Comparison of ENCODE assay signal across 10 cellular contexts in genomic region chr6:153117986-153118886, GRCh38. TPM values are rescaled to one million over a fixed set of nuclear protein-coding genes. Genes with fewer than 3 reads are reported as not detected.
DNase-seq lines count a peak whose midpoint lies in the region; ATAC-seq, FAIRE-seq and TF ChIP-seq lines count a peak whose summit lies in the region.
"Had no signal": no experiment of that assay in that cellular context is flagged by ENCODE, and none has a peak within 500 bp of the region (broad histone marks: within the 10 kb centered on the region; RNA-seq: fewer than 3 reads in every experiment).

No MANE protein-coding gene starts in this region.

- DNase-seq in BJ (ENCODE audit: low read depth) (peak; percentile 21), chondrocyte (ENCODE audit: low spot score) (no peak), upper lobe of right lung (no peak), D721Med (ENCODE audit: insufficient read length, low spot score) (no peak), H4 (ENCODE audit: low spot score) (no peak), kidney (no peak)
- DNase-seq: activated B cell treated with CpG ODN at 0.5 μM for 24 hours had no signal

- H3K4me3 ChIP-seq in BJ (ENCODE audit: low read depth, low read length) (no peak overlapping the region), upper lobe of right lung (no peak overlapping the region), kidney (ENCODE audit: low read length in 2 of 2) (no peak overlapping the region)

- POLR2A ChIA-PET in BJ (lab: Charles Lee) = no interaction called here

- ATAC-seq in GM19468 (IDR thresholded peaks at IDR 0.05; ENCODE audit: extremely low read depth, unreplicated experiment) (peak; percentile 96), HG03378 (IDR thresholded peaks at IDR 0.05; ENCODE audit: unreplicated experiment) (peak; percentile 100), upper lobe of right lung (no peak)
- ATAC-seq: left lobe of liver had no signal

- FAIRE-seq in D721Med (lab: Jason Lieb, UNC) (no peak), kidney (lab: Jason Lieb, UNC) (no peak)

- CTCF ChIA-PET in BJ (lab: Yijun Ruan, JAX) = no interaction called here

- intact Hi-C loops in upper lobe of right lung (cut with DNase I) = no loop called here
- intact Hi-C loops in kidney (cut with DNase I) = no loop called here

- H3K27me3 ChIP-seq in BJ (ENCODE audit: control insufficient read depth, insufficient read depth, low read length) (no peaks in the 10 kb centered on the region), upper lobe of right lung (no peaks in the 10 kb centered on the region)

- no peaks in the 10 kb centered on the region for H3K36me3 ChIP-seq in BJ (ENCODE audit: control insufficient read depth, insufficient read depth, low read length)
- H3K36me3 ChIP-seq in upper lobe of right lung = no peaks in the 10 kb centered on the region
- no peaks in the 10 kb centered on the region for H3K36me3 ChIP-seq in kidney (ENCODE audit: control insufficient read depth in 1 of 2, insufficient read depth in 2 of 2, low read length in 2 of 2)

- H3K9me3 Mint-ChIP-seq in chondrocyte (ENCODE audit: low read depth) = peaks cover 15% of the 10 kb centered on the region

- H3K4me3 Mint-ChIP-seq in chondrocyte (ENCODE audit: unreplicated experiment) = no peak overlapping the region
- H3K4me3 Mint-ChIP-seq: activated B cell treated with CpG ODN at 0.5 μM for 24 hours had no signal

- H3K9ac ChIP-seq in kidney (ENCODE audit: low read length in 2 of 2) = no peak overlapping the region

- H3K27me3 Mint-ChIP-seq in chondrocyte (ENCODE audit: low read depth) = no peaks in the 10 kb centered on the region

- H3K9me3 ChIP-seq in upper lobe of right lung (peaks cover 2% of the 10 kb centered on the region), kidney (ENCODE audit: control insufficient read depth in 1 of 2, low read length in 2 of 2) (no peaks in the 10 kb centered on the region)

- H3K36me3 Mint-ChIP-seq in chondrocyte (ENCODE audit: low read depth) = peaks cover 8% of the 10 kb centered on the region

- H3K27ac ChIP-seq in upper lobe of right lung (no peak overlapping the region), kidney (ENCODE audit: low read depth in 2 of 2, low read length in 2 of 2) (no peak overlapping the region)

- TF ChIP-seq CTCF in BJ (IDR thresholded peaks at IDR 0.05; ENCODE audit: insufficient read depth, low read depth, low read length) (no peak), chondrocyte (IDR thresholded peaks at IDR 0.05) (no peak), upper lobe of right lung (IDR thresholded peaks at IDR 0.05) (no peak), D721Med (IDR thresholded peaks at IDR 0.05; ENCODE audit: insufficient read depth, missing control alignments) (no peak), kidney (IDR thresholded peaks at IDR 0.05; ENCODE audit: borderline replicate concordance, extremely low read depth, insufficient read depth) (no peak)

- H3K4me1 ChIP-seq in upper lobe of right lung = no peaks in the 10 kb centered on the region
- H3K4me1 ChIP-seq in kidney (ENCODE audit: control insufficient read depth in 1 of 2, insufficient read depth in 1 of 2, low read depth in 1 of 2, low read length in 2 of 2) = no peaks in the 10 kb centered on the region

- peak overlapping the region; percentile 49 for H3K27ac Mint-ChIP-seq in chondrocyte (ENCODE audit: unreplicated experiment)
- H3K27ac Mint-ChIP-seq: activated B cell treated with CpG ODN at 0.5 μM for 24 hours had no signal

- peaks cover 5% of the 10 kb centered on the region for H3K4me1 Mint-ChIP-seq in chondrocyte (ENCODE audit: low read depth)
- H3K4me1 Mint-ChIP-seq: activated B cell treated with CpG ODN at 0.5 μM for 24 hours had no signal

RNA-seq across cellular contexts. Expression of gene RGS17, which starts 12.8 kb away (rescaled TPM):
- polyA plus RNA-seq in BJ (2011; rRNA removed) = 0.09 and 0.12 TPM in 2 replicates
- polyA minus RNA-seq in BJ (2011; rRNA and poly(A)+ RNA removed) = 0.05 and 0.09 TPM in 2 replicates
- total RNA-seq in chondrocyte = 1.5 to 2.2 TPM (median 1.8 TPM) in 3 replicates
- total RNA-seq in upper lobe of right lung = 0.26 TPM
- total RNA-seq in H4 (2014; rRNA removed; shearing (Covaris generic)) = 1.1 and 1.5 TPM in 2 replicates
- total RNA-seq in kidney = 0.28 TPM
- not detected for polyA plus RNA-seq in kidney (ENCODE audit: insufficient read depth, low read depth, low replicate concordance)
- total RNA-seq: activated B cell treated with CpG ODN at 0.5 μM for 24 hours, left lobe of liver had no signal
